ENCODE assay signal across 17 cellular contexts in the genomic region with DNA sequence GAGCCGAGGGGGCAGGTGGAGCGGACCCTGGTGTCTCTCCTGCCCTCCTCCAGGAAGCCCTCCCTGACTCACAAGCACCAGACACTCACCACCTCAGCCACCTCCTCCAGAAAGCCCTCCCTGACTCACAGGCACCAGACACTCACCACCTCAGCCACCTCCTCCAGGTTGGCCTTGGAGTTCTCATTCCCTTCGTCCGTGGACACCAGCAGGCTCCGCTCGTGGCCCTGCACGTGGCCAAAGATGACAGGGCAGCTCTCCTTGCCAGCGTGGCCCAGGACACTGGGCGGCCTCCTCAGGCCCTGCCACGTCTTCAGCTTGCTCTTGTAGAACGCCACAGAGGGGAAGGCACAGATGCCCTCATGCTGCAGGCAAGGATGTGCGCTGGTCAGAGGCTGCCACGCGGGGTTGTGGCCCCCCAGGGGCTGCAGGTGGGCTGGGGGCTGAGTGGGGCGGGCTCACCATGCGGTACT. TPM values are rescaled to one million over a fixed set of nuclear protein-coding genes. Genes with fewer than 3 reads are reported as not detected.
DNase-seq lines count a peak whose midpoint lies in the region; ATAC-seq, FAIRE-seq and TF ChIP-seq lines count a peak whose summit lies in the region.
"Had no signal": no experiment of that assay in that cellular context is flagged by ENCODE, and none has a peak within 500 bp of the region (broad histone marks: within the 10 kb centered on the region; RNA-seq: fewer than 3 reads in every experiment).

No MANE protein-coding gene starts in this region.

- no peaks in the 10 kb centered on the region for H3K27me3 Mint-ChIP-seq in Caco-2 (ENCODE audit: insufficient read depth, unreplicated experiment)
- H3K27me3 Mint-ChIP-seq: CD8-positive, alpha-beta memory T cell had no signal

- H3K9me1 ChIP-seq in IMR-90 (ENCODE audit: insufficient read depth, low read length), result no peaks in the 10 kb centered on the region

- H3K27ac ChIP-seq in IMR-90 (ENCODE audit: insufficient read depth, low read length) (no peak overlapping the region), H1 (ENCODE audit: low read depth, low read length) (no peak overlapping the region), testis (no peak overlapping the region), WERI-Rb-1 (no peak overlapping the region)
- H3K27ac ChIP-seq: HL-60, Peyer's patch had no signal

- H3K4me3 Mint-ChIP-seq in Caco-2 (ENCODE audit: unreplicated experiment), result no peak overlapping the region
- H3K4me3 Mint-ChIP-seq: CD8-positive, alpha-beta memory T cell had no signal

- in situ Hi-C loops in IMR-90 (cut with MboI; ENCODE audit: low sequenced_read_pairs), result no loop called here

- TF ChIP-seq POLR2A in IMR-90 (IDR thresholded peaks at IDR 0.05; ENCODE audit: low read depth, low read length) (no peak), H1 (IDR thresholded peaks at IDR 0.05; ENCODE audit: control extremely low read depth in 1 of 2, low read depth in 2 of 2, low read length in 2 of 2) (no peak), testis (IDR thresholded peaks at IDR 0.05) (no peak)

- DNase-seq in Caco-2 (no peak), IMR-90 (no peak), H1 (ENCODE audit: low read depth in 1 of 2, low spot score in 2 of 2) (no peak), LoVo (ENCODE audit: low spot score) (no peak), testis (no peak), WERI-Rb-1 (no peak)
- DNase-seq: CD8-positive, alpha-beta memory T cell; DMS 273 treated with DMSO at 0.1 percent for 48 hours; GOT3; Karpas-422; NCI-H1105 treated with DMSO at 0.1 percent for 48 hours; NCI-H187 treated with DMSO at 0.1 percent for 48 hours; NCI-H510A; Peyer's patch; SHP77 treated with DMSO at 0.1 percent for 48 hours had no signal

- H3K27me3 ChIP-seq in Caco-2 (replicated peaks; ENCODE audit: control insufficient read depth, insufficient read depth, low read length) (no peaks in the 10 kb centered on the region), IMR-90 (ENCODE audit: control insufficient read depth, insufficient read depth, low read length) (no peaks in the 10 kb centered on the region), H1 (replicated peaks in 1 of 4; ENCODE audit: control insufficient read depth in 3 of 4, extremely low read depth in 1 of 4, insufficient read depth in 3 of 4, low read length in 3 of 4) (no peaks in the 10 kb centered on the region), testis (no peaks in the 10 kb centered on the region), WERI-Rb-1 (ENCODE audit: insufficient read depth, low read depth, severe bottlenecking) (no peaks in the 10 kb centered on the region)
- H3K27me3 ChIP-seq: Peyer's patch had no signal

- no peak for FAIRE-seq in H1 (lab: Jason Lieb, UNC)

- no peak overlapping the region for H4K5ac ChIP-seq in IMR-90 (ENCODE audit: low read depth, low read length)
- H4K5ac ChIP-seq in H1 (ENCODE audit: insufficient read length, low read depth, low read length), result no peak overlapping the region

- no peak overlapping the region for H3K4me2 ChIP-seq in IMR-90 (ENCODE audit: low read depth, low read length)
- no peak overlapping the region for H3K4me2 ChIP-seq in H1 (ENCODE audit: insufficient read depth in 1 of 2, low read depth in 2 of 2, low read length in 2 of 2)

- H3K18ac ChIP-seq in IMR-90 (ENCODE audit: low read depth, low read length) (no peak overlapping the region), H1 (ENCODE audit: extremely low read depth, low read length) (no peak overlapping the region)

- peak overlapping the region; percentile 20 for H3K27ac Mint-ChIP-seq in Caco-2 (ENCODE audit: unreplicated experiment)

- H3K4me1 ChIP-seq in Caco-2 (no peaks in the 10 kb centered on the region; the same call in 1 of the 2 replicates), IMR-90 (ENCODE audit: control insufficient read depth, insufficient read depth, low read length) (no peaks in the 10 kb centered on the region), H1 (replicated peaks in 1 of 4; ENCODE audit: control insufficient read depth in 3 of 4, insufficient read depth in 4 of 4, low read length in 3 of 4) (peaks cover 0 to 6% (median 1%) of the 10 kb centered on the region in 4 experiments; a peak in 3 of 7 replicates), testis (no peaks in the 10 kb centered on the region)

- no peak for ATAC-seq in IMR-90 (ENCODE audit: low read depth)

- H3K36me3 ChIP-seq in Caco-2 (ENCODE audit: control insufficient read depth, insufficient read depth, low read length) (no peaks in the 10 kb centered on the region), IMR-90 (ENCODE audit: control insufficient read depth, insufficient read depth, low read length) (peaks cover 50% of the 10 kb centered on the region), H1 (ENCODE audit: control insufficient read depth in 2 of 4, insufficient read depth in 4 of 4, low read length in 3 of 4) (no peaks in the 10 kb centered on the region; a peak in 4 of 8 replicates), testis (ENCODE audit: low read depth, missing control alignments) (no peaks in the 10 kb centered on the region), WERI-Rb-1 (no peaks in the 10 kb centered on the region; the same call in none of the 2 replicates)

- H4K8ac ChIP-seq in IMR-90 (ENCODE audit: low read depth in 2 of 2, low read length in 2 of 2), result no peak overlapping the region
- H4K8ac ChIP-seq in H1 (ENCODE audit: extremely low read depth, insufficient read depth, low read length), result 0 out of 2 replicates have a peak overlapping the region, but pooled peaks have one; percentile 25

- H2BK5ac ChIP-seq in IMR-90 (ENCODE audit: low read depth, low read length, poor library complexity, severe bottlenecking) (no peak overlapping the region), H1 (ENCODE audit: low read depth, low read length) (no peak overlapping the region)

- no peaks in the 10 kb centered on the region for H3K79me2 ChIP-seq in H1 (ENCODE audit: control insufficient read depth in 1 of 2, insufficient read depth in 2 of 2, low read length in 2 of 2)

- no peaks in the 10 kb centered on the region for H4K20me1 ChIP-seq in IMR-90 (ENCODE audit: insufficient read depth, low read length)
- H4K20me1 ChIP-seq in H1 (replicated peaks in 1 of 2; ENCODE audit: control insufficient read depth in 1 of 2, insufficient read depth in 2 of 2, low read length in 2 of 2), result peaks cover 0 to 1% of the 10 kb centered on the region in 2 experiments

- no peak overlapping the region for H2AK9ac ChIP-seq in IMR-90 (replicated peaks; ENCODE audit: low read depth, low read length, poor library complexity)

- intact Hi-C loops in Caco-2 (cut with micrococcal nuclease; ENCODE audit: unreplicated experiment) (no loop called here), IMR-90 (cut with micrococcal nuclease) (no loop called here), testis (cut with DNase I; ENCODE audit: low total_unique reads) (no loop called here)

- H3K56ac ChIP-seq in IMR-90 (ENCODE audit: extremely low read depth, insufficient read depth, low read length) (no peak overlapping the region), H1 (replicated peaks; ENCODE audit: insufficient read length, low read depth, low read length) (no peak overlapping the region)

- H2BK15ac ChIP-seq in IMR-90 (ENCODE audit: low read depth, low read length) (no peak overlapping the region), H1 (ENCODE audit: low read length) (no peak overlapping the region)

- WGBS in IMR-90 (ENCODE audit: extremely low coverage in 2 of 2, insufficient read length in 1 of 2), 2 experiments, result 91% methylated on average over 12 of the region's 16 CpGs; no CpG with 5 or more reads in 1 of the 2 experiments
- WGBS in H1 (ENCODE audit: extremely low coverage in 1 of 2, insufficient coverage in 1 of 2, insufficient read length in 1 of 2, insufficient replicate concordance in 2 of 2, low coverage in 1 of 2, low lambda C conversion rate in 2 of 2, missing lambda C conversion rate in 1 of 2), 2 experiments, result 89% methylated on average over 16 of the region's 16 CpGs; no CpG with 5 or more reads in 1 of the 2 experiments
- 94 to 98% methylated on average over 9 to 16 of the region's 16 CpGs for WGBS in testis, 2 donors

- no peak overlapping the region for H4K91ac ChIP-seq in IMR-90 (ENCODE audit: insufficient read depth, low read depth, low read length)
- H4K91ac ChIP-seq in H1 (replicated peaks; ENCODE audit: insufficient read length, low read length), result no peak overlapping the region

- TF ChIP-seq RAD21 in IMR-90 (IDR thresholded peaks at IDR 0.05; ENCODE audit: low read length) (no peak), H1 (IDR thresholded peaks at IDR 0.05 in 1 of 2, conservative IDR thresholded peaks at IDR 0.05 in 1 of 2; ENCODE audit: low read depth in 2 of 2, low read length in 2 of 2) (no peak)

- no peak for TF ChIP-seq EP300 in H1 (IDR thresholded peaks at IDR 0.05; ENCODE audit: borderline replicate concordance in 1 of 2, low read depth in 2 of 2, low read length in 2 of 2)

- H3K36me3 Mint-ChIP-seq in Caco-2 (ENCODE audit: insufficient read depth, unreplicated experiment), result peaks cover 20% of the 10 kb centered on the region

- H3K14ac ChIP-seq in IMR-90 (replicated peaks; ENCODE audit: low read depth, low read length) (no peak overlapping the region), H1 (ENCODE audit: insufficient read length) (no peak overlapping the region)

- H2AFZ ChIP-seq in IMR-90 (replicated peaks; ENCODE audit: low read length, poor library complexity), result no peak overlapping the region
- H2AFZ ChIP-seq in H1 (ENCODE audit: low read length), result no peak overlapping the region

- BruUV-seq in Caco-2 (replicated peaks; lab: Mats Ljungman, UMichigan) (no TSS peak), IMR-90 (replicated peaks; lab: Mats Ljungman, UMichigan) (TSS peak; percentile 50)

- no peaks in the 10 kb centered on the region for H3K9me3 Mint-ChIP-seq in Caco-2 (ENCODE audit: unreplicated experiment)
- H3K9me3 Mint-ChIP-seq: CD8-positive, alpha-beta memory T cell had no signal

- dilution Hi-C loops in IMR-90 (cut with HindIII; ENCODE audit: low sequenced_read_pairs, unreplicated experiment), result no loop called here

- no peak overlapping the region for H3K23ac ChIP-seq in IMR-90 (ENCODE audit: low read depth, low read length)
- no peak overlapping the region for H3K23ac ChIP-seq in H1 (ENCODE audit: insufficient read length)

- H2AK5ac ChIP-seq in IMR-90 (ENCODE audit: low read depth, low read length), result no peak overlapping the region
- H2AK5ac ChIP-seq in H1 (ENCODE audit: low read depth, low read length), result no peak overlapping the region

- H3K9ac ChIP-seq in IMR-90 (ENCODE audit: low read depth, low read length), result no peak overlapping the region
- no peak overlapping the region; a peak in 1 of 7 replicates for H3K9ac ChIP-seq in H1 (replicated peaks in 1 of 4; ENCODE audit: extremely low read depth in 1 of 4, low read depth in 3 of 4, low read length in 3 of 4)

- H2BK12ac ChIP-seq in H1 (ENCODE audit: low read depth, low read length), result no peak overlapping the region

- H3K4ac ChIP-seq in IMR-90 (ENCODE audit: low read depth, low read length) (no peak overlapping the region), H1 (replicated peaks; ENCODE audit: insufficient read length, low read depth, low read length) (no peak overlapping the region)

- H3K23me2 ChIP-seq in H1 (ENCODE audit: low read depth, low read length), result no peaks in the 10 kb centered on the region

- H3K4me3 ChIP-seq in Caco-2 (ENCODE audit: low read depth, low read length) (no peak overlapping the region), IMR-90 (ENCODE audit: insufficient read depth, low read depth, low read length) (no peak overlapping the region), H1 (ENCODE audit: extremely low read depth in 1 of 4, insufficient read depth in 2 of 4, low read depth in 3 of 4, low read length in 4 of 4) (no peak overlapping the region), testis (no peak overlapping the region), WERI-Rb-1 (ENCODE audit: low read depth, low read length) (no peak overlapping the region)
- H3K4me3 ChIP-seq: Peyer's patch had no signal

- POLR2A ChIA-PET in Caco-2 (lab: Charles Lee), result no interaction called here
- POLR2A ChIA-PET in IMR-90 (lab: Charles Lee; ENCODE audit: unreplicated experiment), result no interaction called here
- POLR2A ChIA-PET in H1 (lab: Charles Lee; ENCODE audit: partially characterized antibody), result interaction anchor here (1.2 to 1.7 kb wide), 3 partner anchors 10 to 39 kb away, joined by 3 to 5 read pairs (median 5); partner anchors contain the start of genes HELZ2 and PPDPF

- H3K9me3 ChIP-seq in Caco-2, result peaks cover 5% of the 10 kb centered on the region; the same call in 1 of the 2 replicates
- H3K9me3 ChIP-seq in IMR-90 (ENCODE audit: control insufficient read depth, insufficient read depth, low read length), result no peaks in the 10 kb centered on the region
- H3K9me3 ChIP-seq in H1 (ENCODE audit: insufficient read depth in 2 of 2, low read depth in 1 of 2, low read length in 1 of 2), result no peaks in the 10 kb centered on the region
- no peaks in the 10 kb centered on the region for H3K9me3 ChIP-seq in testis
- H3K9me3 ChIP-seq in WERI-Rb-1 (ENCODE audit: severe bottlenecking), result no peaks in the 10 kb centered on the region
- H3K9me3 ChIP-seq: Peyer's patch had no signal

- H2BK20ac ChIP-seq in IMR-90 (ENCODE audit: low read depth, low read length), result no peak overlapping the region
- no peak overlapping the region for H2BK20ac ChIP-seq in H1 (ENCODE audit: low read length)

- H2BK120ac ChIP-seq in IMR-90 (ENCODE audit: low read depth, low read length) (no peak overlapping the region), H1 (replicated peaks; ENCODE audit: low read depth, low read length) (no peak overlapping the region)

- TF ChIP-seq CTCF in Caco-2 (IDR thresholded peaks at IDR 0.05; ENCODE audit: insufficient read depth in 1 of 2, low read depth in 1 of 2, low read length in 1 of 2, severe bottlenecking in 1 of 2, unreplicated experiment in 1 of 2) (no peak), IMR-90 (conservative IDR thresholded peaks at IDR 0.05; ENCODE audit: low read depth, low read length) (no peak), H1 (IDR thresholded peaks at IDR 0.05; ENCODE audit: control extremely low read depth in 1 of 3, insufficient read depth in 1 of 3, low read depth in 1 of 3, low read length in 3 of 3) (no peak), testis (IDR thresholded peaks at IDR 0.05) (no peak), WERI-Rb-1 (IDR thresholded peaks at IDR 0.05; ENCODE audit: low read depth, low read length) (no peak)

- no peaks in the 10 kb centered on the region for H3K79me1 ChIP-seq in IMR-90 (ENCODE audit: low read depth in 1 of 2, low read length in 2 of 2)
- H3K79me1 ChIP-seq in H1 (ENCODE audit: low read depth, low read length), result no peaks in the 10 kb centered on the region

- no peaks in the 10 kb centered on the region for H3K4me1 Mint-ChIP-seq in Caco-2 (ENCODE audit: low read depth, unreplicated experiment)

- CTCF ChIA-PET in Caco-2 (lab: Charles Lee) (no interaction called here), IMR-90 (lab: Yijun Ruan, JAX) (no interaction called here), H1 (lab: Charles Lee; ENCODE audit: partially characterized antibody) (interaction anchor here (0.6 to 1.2 kb wide), 4 partner anchors 14 to 21 kb away, joined by 3 to 4 read pairs (median 4); no protein-coding TSS in a partner anchor)

RNA-seq across cellular contexts. Expression of gene FNDC11, which starts 6.4 kb away (rescaled TPM):
- total RNA-seq in Caco-2 (2022) (0.39 TPM in 1 of 2 replicates, not detected in the other), IMR-90 (2012; rRNA removed) (0.28 and 0.36 TPM in 2 replicates), testis (100 to 1,000 TPM in 1 of 2 donors, 10 to 100 TPM in 1; 85.4 to 121 TPM)
- polyA plus RNA-seq in IMR-90 (2012; rRNA removed) (1.0 and 1.6 TPM in 2 replicates), H1 (2011; rRNA removed) (8.8 and 13.5 TPM in 2 replicates), testis (ENCODE audit: insufficient read depth, low read depth, low replicate concordance) (147 TPM)
- polyA plus RNA-seq in IMR-90 (2012; cell fraction: cytosol; rRNA removed), result 0.57 and 1.9 TPM in 2 replicates
- 3.1 and 7.9 TPM in 2 replicates for polyA plus RNA-seq in IMR-90 (2012; cell fraction: nucleus; rRNA removed; ENCODE audit: low replicate concordance)
- total RNA-seq in H1 (2021; fragmentation: NEBNext Ultra II Directional; extraction: Animal tissue kit (Norgen Biotek cat#: 25700)), result 2.5 and 2.6 TPM in 2 replicates
- polyA plus RNA-seq in H1 (2011; cell fraction: cytosol; rRNA removed), result 9.1 TPM
- 17.7 TPM for polyA plus RNA-seq in H1 (2011; cell fraction: nucleus; rRNA removed)
- polyA plus RNA-seq in H1 (2012, experiment 1 of 2), result 2.1 to 3.9 TPM (median 3.5 TPM) in 4 replicates
- 3.5 TPM for polyA plus RNA-seq in H1 (2012, experiment 2 of 2)
- polyA plus RNA-seq in H1 (2013, experiment 1 of 2), result 3.0 TPM
- 2.8 TPM for polyA plus RNA-seq in H1 (2013, experiment 2 of 2)
- 2.3 and 2.5 TPM in 2 replicates for polyA minus RNA-seq in H1 (2011; rRNA and poly(A)+ RNA removed)
- 4.5 TPM for polyA minus RNA-seq in H1 (2011; cell fraction: cytosol; rRNA and poly(A)+ RNA removed)
- polyA minus RNA-seq in H1 (2011; cell fraction: nucleus; rRNA and poly(A)+ RNA removed), result 7.0 TPM
- polyA plus RNA-seq: CD8-positive, alpha-beta memory T cell had no signal

RNA-seq across cellular contexts. Expression of gene SRMS, which starts 12.8 kb away (rescaled TPM):
- not detected in 2 replicates for total RNA-seq in Caco-2 (2022)
- not detected in 2 replicates for total RNA-seq in IMR-90 (2012; rRNA removed)
- polyA plus RNA-seq in IMR-90 (2012; rRNA removed), result not detected in 2 replicates
- polyA plus RNA-seq in IMR-90 (2012; cell fraction: cytosol; rRNA removed), result not detected in 2 replicates
- not detected in 2 replicates for polyA plus RNA-seq in IMR-90 (2012; cell fraction: nucleus; rRNA removed; ENCODE audit: low replicate concordance)
- 0.29 and 0.76 TPM in 2 replicates for total RNA-seq in H1 (2021; fragmentation: NEBNext Ultra II Directional; extraction: Animal tissue kit (Norgen Biotek cat#: 25700))
- polyA plus RNA-seq in H1 (2011; rRNA removed), result 0.39 and 0.66 TPM in 2 replicates
- 0.36 TPM for polyA plus RNA-seq in H1 (2011; cell fraction: cytosol; rRNA removed)
- 2.9 TPM for polyA plus RNA-seq in H1 (2011; cell fraction: nucleus; rRNA removed)
- polyA plus RNA-seq in H1 (2012, experiment 1 of 2), result 0.23 to 0.46 TPM (median 0.39 TPM) in 4 replicates
- 0.10 TPM for polyA plus RNA-seq in H1 (2012, experiment 2 of 2)
- polyA plus RNA-seq in H1 (2013, experiment 1 of 2), result 0.28 TPM
- polyA plus RNA-seq in H1 (2013, experiment 2 of 2), result 0.15 TPM
- polyA minus RNA-seq in H1 (2011; rRNA and poly(A)+ RNA removed), result 0.10 TPM in 1 of 2 replicates, not detected in the other
- polyA minus RNA-seq in H1 (2011; cell fraction: cytosol; rRNA and poly(A)+ RNA removed), result not detected
- polyA minus RNA-seq in H1 (2011; cell fraction: nucleus; rRNA and poly(A)+ RNA removed), result 0.50 TPM
- under 1 TPM; 0.19 to 0.24 TPM for total RNA-seq in testis
- 0.42 TPM for polyA plus RNA-seq in testis (ENCODE audit: insufficient read depth, low read depth, low replicate concordance)
- total RNA-seq: CD8-positive, alpha-beta memory T cell; Peyer's patch had no signal
- polyA plus RNA-seq: BJ; CD8-positive, alpha-beta memory T cell had no signal

RNA-seq across cellular contexts. Expression of gene HELZ2, which starts 13.7 kb away (rescaled TPM):
- 35.2 and 36.5 TPM in 2 replicates for total RNA-seq in Caco-2 (2022)
- 4.2 and 4.7 TPM in 2 replicates for total RNA-seq in IMR-90 (2012; rRNA removed)
- polyA plus RNA-seq in IMR-90 (2012; rRNA removed), result 10.6 and 12.2 TPM in 2 replicates
- 3.2 and 6.8 TPM in 2 replicates for polyA plus RNA-seq in IMR-90 (2012; cell fraction: cytosol; rRNA removed)
- polyA plus RNA-seq in IMR-90 (2012; cell fraction: nucleus; rRNA removed; ENCODE audit: low replicate concordance), result 10.9 and 32.5 TPM in 2 replicates
- 17.5 and 18.2 TPM in 2 replicates for total RNA-seq in H1 (2021; fragmentation: NEBNext Ultra II Directional; extraction: Animal tissue kit (Norgen Biotek cat#: 25700))
- 7.9 and 14.0 TPM in 2 replicates for polyA plus RNA-seq in H1 (2011; rRNA removed)
- 10.0 TPM for polyA plus RNA-seq in H1 (2011; cell fraction: cytosol; rRNA removed)
- 48.4 TPM for polyA plus RNA-seq in H1 (2011; cell fraction: nucleus; rRNA removed)
- polyA plus RNA-seq in H1 (2012, experiment 1 of 2), result 7.8 to 17.1 TPM (median 14.4 TPM) in 4 replicates
- polyA plus RNA-seq in H1 (2012, experiment 2 of 2), result 9.1 TPM
- polyA plus RNA-seq in H1 (2013, experiment 1 of 2), result 9.5 TPM
- 8.5 TPM for polyA plus RNA-seq in H1 (2013, experiment 2 of 2)
- 16.0 and 19.4 TPM in 2 replicates for polyA minus RNA-seq in H1 (2011; rRNA and poly(A)+ RNA removed)
- 21.0 TPM for polyA minus RNA-seq in H1 (2011; cell fraction: cytosol; rRNA and poly(A)+ RNA removed)
- 35.2 TPM for polyA minus RNA-seq in H1 (2011; cell fraction: nucleus; rRNA and poly(A)+ RNA removed)
- total RNA-seq in testis, result 10 to 100 TPM; 13.5 to 22.9 TPM
- polyA plus RNA-seq in testis (ENCODE audit: insufficient read depth, low read depth, low replicate concordance), result 7.1 TPM

RNA-seq across cellular contexts. Expression of gene PTK6, which starts 23.2 kb away (rescaled TPM):
- total RNA-seq in Caco-2 (2022) (0.42 and 0.64 TPM in 2 replicates), IMR-90 (2012; rRNA removed) (not detected in 2 replicates), testis (under 1 TPM in 1 of 2 donors, not detected in 1; 0.37 TPM)
- polyA plus RNA-seq in IMR-90 (2012; rRNA removed) (0.07 TPM in 1 of 2 replicates, not detected in the other), H1 (2011; rRNA removed) (0.12 and 0.30 TPM in 2 replicates), testis (ENCODE audit: insufficient read depth, low read depth, low replicate concordance) (0.26 TPM)
- polyA plus RNA-seq in IMR-90 (2012; cell fraction: cytosol; rRNA removed), result 0.03 and 0.04 TPM in 2 replicates
- 0.19 and 0.28 TPM in 2 replicates for polyA plus RNA-seq in IMR-90 (2012; cell fraction: nucleus; rRNA removed; ENCODE audit: low replicate concordance)
- total RNA-seq in H1 (2021; fragmentation: NEBNext Ultra II Directional; extraction: Animal tissue kit (Norgen Biotek cat#: 25700)), result 0.17 and 0.19 TPM in 2 replicates
- 0.27 TPM for polyA plus RNA-seq in H1 (2011; cell fraction: cytosol; rRNA removed)
- 0.67 TPM for polyA plus RNA-seq in H1 (2011; cell fraction: nucleus; rRNA removed)
- 0.32 to 0.41 TPM (median 0.40 TPM) in 4 replicates for polyA plus RNA-seq in H1 (2012, experiment 1 of 2)
- polyA plus RNA-seq in H1 (2012, experiment 2 of 2), result 0.25 TPM
- 0.08 TPM for polyA plus RNA-seq in H1 (2013, experiment 1 of 2)
- 0.07 TPM for polyA plus RNA-seq in H1 (2013, experiment 2 of 2)
- polyA minus RNA-seq in H1 (2011; rRNA and poly(A)+ RNA removed), result 0.12 TPM in 1 of 2 replicates, not detected in the other
- 0.37 TPM for polyA minus RNA-seq in H1 (2011; cell fraction: cytosol; rRNA and poly(A)+ RNA removed)
- 0.20 TPM for polyA minus RNA-seq in H1 (2011; cell fraction: nucleus; rRNA and poly(A)+ RNA removed)

RNA-seq across cellular contexts. Expression of gene PPDPF, which starts 39.8 kb away (rescaled TPM):
- total RNA-seq in Caco-2 (2022) (511 and 634 TPM in 2 replicates), IMR-90 (2012; rRNA removed) (12.9 and 17.2 TPM in 2 replicates), testis (100 to 1,000 TPM; 431 to 529 TPM)
- polyA plus RNA-seq in IMR-90 (2012; rRNA removed) (171 and 200 TPM in 2 replicates), H1 (2011; rRNA removed) (30.5 and 49.9 TPM in 2 replicates), testis (ENCODE audit: insufficient read depth, low read depth, low replicate concordance) (207 TPM)
- polyA plus RNA-seq in IMR-90 (2012; cell fraction: cytosol; rRNA removed), result 100 and 301 TPM in 2 replicates
- polyA plus RNA-seq in IMR-90 (2012; cell fraction: nucleus; rRNA removed; ENCODE audit: low replicate concordance), result 38.4 and 113 TPM in 2 replicates
- 125 and 138 TPM in 2 replicates for total RNA-seq in H1 (2021; fragmentation: NEBNext Ultra II Directional; extraction: Animal tissue kit (Norgen Biotek cat#: 25700))
- polyA plus RNA-seq in H1 (2011; cell fraction: cytosol; rRNA removed), result 13.6 TPM
- polyA plus RNA-seq in H1 (2011; cell fraction: nucleus; rRNA removed), result 40.2 TPM
- polyA plus RNA-seq in H1 (2012, experiment 1 of 2), result 38.8 to 127 TPM (median 112 TPM) in 4 replicates
- 66.7 TPM for polyA plus RNA-seq in H1 (2012, experiment 2 of 2)
- polyA plus RNA-seq in H1 (2013, experiment 1 of 2), result 147 TPM
- polyA plus RNA-seq in H1 (2013, experiment 2 of 2), result 151 TPM
- 2.8 and 4.9 TPM in 2 replicates for polyA minus RNA-seq in H1 (2011; rRNA and poly(A)+ RNA removed)
- polyA minus RNA-seq in H1 (2011; cell fraction: cytosol; rRNA and poly(A)+ RNA removed), result 109 TPM
- 58.7 TPM for polyA minus RNA-seq in H1 (2011; cell fraction: nucleus; rRNA and poly(A)+ RNA removed)

Comparison
In these comparisons a context has a peak if more than half of its experiments do, and no peak if none do; other contexts are left out.
1. RNA of gene FNDC11, which starts 6.4 kb away (total RNA-seq): 85.4 to 121 TPM in testis; 2.5 to 2.6 TPM in H1, 0.28 to 0.36 TPM in IMR-90 and 0.39 TPM in Caco-2; every median in the first group is over 10 times any median in the second.